In genomic region chr5:110112355-110112754, GRCh38 we compare ENCODE assay signal across 17 cellular contexts.
DNase-seq lines count a peak whose midpoint lies in the region; ATAC-seq and TF ChIP-seq lines count a peak whose summit lies in the region.
"Had no signal": no experiment of that assay in that cellular context is flagged by ENCODE, and none has a peak within 500 bp of the region (broad histone marks: within the 10 kb centered on the region; RNA-seq: fewer than 3 reads in every experiment).

No MANE protein-coding gene starts in this region.

- H3K36me3 ChIP-seq in testis (ENCODE audit: low read depth, missing control alignments), result no peaks in the 10 kb centered on the region
- H3K36me3 ChIP-seq: BE2C, HAP-1 had no signal

- H3K4me3 ChIP-seq in epithelial cell of esophagus (ENCODE audit: low read length) (no peak overlapping the region), testis (no peak overlapping the region)
- H3K4me3 ChIP-seq: GM23248, HAP-1 had no signal

- H3K4me1 ChIP-seq in testis, result no peaks in the 10 kb centered on the region
- H3K4me1 ChIP-seq: BE2C, HAP-1 had no signal

- H3K27ac ChIP-seq in testis, result no peak overlapping the region
- H3K27ac ChIP-seq: GM23248 had no signal

- DNase-seq in ELR (ENCODE audit: low read depth) (peak; percentile 35), NCI-H226 (peak; percentile 38), epithelial cell of esophagus (ENCODE audit: low read depth) (peak; percentile 14), renal cortical epithelial cell (ENCODE audit: low read depth) (peak; percentile 66), testis (no peak), SHP77 (lab: John Stamatoyannopoulos, UW) (no peak)
- DNase-seq: ACHN; BE2C; C1 segment of cervical spinal cord; CD4-positive, CD25-positive, alpha-beta regulatory T cell; CD8-positive, alpha-beta memory T cell; COR-L47; DMS 273 treated with DMSO at 0.1 percent for 48 hours; DMS53; GM23248 had no signal

- no peak for ATAC-seq in HG03025 (IDR thresholded peaks at IDR 0.05; ENCODE audit: low FRiP score, unreplicated experiment)

- no peaks in the 10 kb centered on the region for H3K27me3 ChIP-seq in testis

- no peaks in the 10 kb centered on the region for H3K9me3 ChIP-seq in testis
- H3K9me3 ChIP-seq: BE2C, HAP-1 had no signal

- intact Hi-C loops in testis (cut with DNase I; ENCODE audit: low total_unique reads), result no loop called here

- TF ChIP-seq POLR2A in testis (IDR thresholded peaks at IDR 0.05), result no peak

- TF ChIP-seq CTCF in epithelial cell of esophagus (IDR thresholded peaks at IDR 0.05; ENCODE audit: insufficient read depth, low read depth, low read length, missing control alignments) (no peak), testis (IDR thresholded peaks at IDR 0.05) (no peak)

Comparison
In these comparisons a context has a peak if more than half of its experiments do, and no peak if none do; other contexts are left out.
1. DNase-seq: peak in ELR (single experiment), NCI-H226 (single experiment), epithelial cell of esophagus (single experiment) and renal cortical epithelial cell (single experiment); none in testis (single experiment) and SHP77 (0 of 2).